ENCODE assay signal across 1 cellular context in genomic region chr2:190759749-190760213, GRCh38.
TF ChIP-seq lines count a peak whose summit lies in the region.

No MANE protein-coding gene starts in this region.

TF ChIP-seq in A549, 52 proteins besides CTCF, POLR2A, EP300 and RAD21 (continued from another document):
- no peak for TF ChIP-seq USF2 (IDR thresholded peaks at IDR 0.05)
- no peak for TF ChIP-seq MYC (IDR thresholded peaks at IDR 0.05; ENCODE audit: borderline replicate concordance, low read length)
- TF ChIP-seq MAFK (IDR thresholded peaks at IDR 0.05; ENCODE audit: partially characterized antibody), result peak; percentile 5
- TF ChIP-seq CHD4 (IDR thresholded peaks at IDR 0.05; ENCODE audit: borderline replicate concordance), result no peak
- TF ChIP-seq ELK1 (IDR thresholded peaks at IDR 0.05; ENCODE audit: low read depth, low read length), result no peak
- no peak for TF ChIP-seq KDM1A (IDR thresholded peaks at IDR 0.05; ENCODE audit: low read depth)
- TF ChIP-seq, protein P1, sequence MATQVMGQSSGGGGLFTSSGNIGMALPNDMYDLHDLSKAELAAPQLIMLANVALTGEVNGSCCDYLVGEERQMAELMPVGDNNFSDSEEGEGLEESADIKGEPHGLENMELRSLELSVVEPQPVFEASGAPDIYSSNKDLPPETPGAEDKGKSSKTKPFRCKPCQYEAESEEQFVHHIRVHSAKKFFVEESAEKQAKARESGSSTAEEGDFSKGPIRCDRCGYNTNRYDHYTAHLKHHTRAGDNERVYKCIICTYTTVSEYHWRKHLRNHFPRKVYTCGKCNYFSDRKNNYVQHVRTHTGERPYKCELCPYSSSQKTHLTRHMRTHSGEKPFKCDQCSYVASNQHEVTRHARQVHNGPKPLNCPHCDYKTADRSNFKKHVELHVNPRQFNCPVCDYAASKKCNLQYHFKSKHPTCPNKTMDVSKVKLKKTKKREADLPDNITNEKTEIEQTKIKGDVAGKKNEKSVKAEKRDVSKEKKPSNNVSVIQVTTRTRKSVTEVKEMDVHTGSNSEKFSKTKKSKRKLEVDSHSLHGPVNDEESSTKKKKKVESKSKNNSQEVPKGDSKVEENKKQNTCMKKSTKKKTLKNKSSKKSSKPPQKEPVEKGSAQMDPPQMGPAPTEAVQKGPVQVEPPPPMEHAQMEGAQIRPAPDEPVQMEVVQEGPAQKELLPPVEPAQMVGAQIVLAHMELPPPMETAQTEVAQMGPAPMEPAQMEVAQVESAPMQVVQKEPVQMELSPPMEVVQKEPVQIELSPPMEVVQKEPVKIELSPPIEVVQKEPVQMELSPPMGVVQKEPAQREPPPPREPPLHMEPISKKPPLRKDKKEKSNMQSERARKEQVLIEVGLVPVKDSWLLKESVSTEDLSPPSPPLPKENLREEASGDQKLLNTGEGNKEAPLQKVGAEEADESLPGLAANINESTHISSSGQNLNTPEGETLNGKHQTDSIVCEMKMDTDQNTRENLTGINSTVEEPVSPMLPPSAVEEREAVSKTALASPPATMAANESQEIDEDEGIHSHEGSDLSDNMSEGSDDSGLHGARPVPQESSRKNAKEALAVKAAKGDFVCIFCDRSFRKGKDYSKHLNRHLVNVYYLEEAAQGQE (IDR thresholded peaks at IDR 0.05), result no peak
- TF ChIP-seq, protein P2, sequence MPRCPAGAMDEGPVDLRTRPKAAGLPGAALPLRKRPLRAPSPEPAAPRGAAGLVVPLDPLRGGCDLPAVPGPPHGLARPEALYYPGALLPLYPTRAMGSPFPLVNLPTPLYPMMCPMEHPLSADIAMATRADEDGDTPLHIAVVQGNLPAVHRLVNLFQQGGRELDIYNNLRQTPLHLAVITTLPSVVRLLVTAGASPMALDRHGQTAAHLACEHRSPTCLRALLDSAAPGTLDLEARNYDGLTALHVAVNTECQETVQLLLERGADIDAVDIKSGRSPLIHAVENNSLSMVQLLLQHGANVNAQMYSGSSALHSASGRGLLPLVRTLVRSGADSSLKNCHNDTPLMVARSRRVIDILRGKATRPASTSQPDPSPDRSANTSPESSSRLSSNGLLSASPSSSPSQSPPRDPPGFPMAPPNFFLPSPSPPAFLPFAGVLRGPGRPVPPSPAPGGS (IDR thresholded peaks at IDR 0.05), result no peak
- TF ChIP-seq HOXB13 (CRISPR knock-in tag; IDR thresholded peaks at IDR 0.05; ENCODE audit: low read depth), result no peak
- TF ChIP-seq BHLHE40 (IDR thresholded peaks at IDR 0.05; ENCODE audit: low read depth, low read length), result no peak
- TF ChIP-seq PHF8 (IDR thresholded peaks at IDR 0.05; ENCODE audit: borderline replicate concordance, low read depth), result no peak
- peak; percentile 91 for TF ChIP-seq JUNB (IDR thresholded peaks at IDR 0.05)
- TF ChIP-seq JUN (IDR thresholded peaks at IDR 0.05), result peak; percentile 36 to 65; a peak in 2 of 5 replicates
- TF ChIP-seq EHF (CRISPR knock-in tag; IDR thresholded peaks at IDR 0.05), result no peak
- TF ChIP-seq FOSL2 (IDR thresholded peaks at IDR 0.05), result peak; percentile 91
- peak; percentile 96 for TF ChIP-seq FOSL2 (CRISPR knock-in tag; IDR thresholded peaks at IDR 0.05)
- no peak for TF ChIP-seq TFCP2L1 (CRISPR knock-in tag; IDR thresholded peaks at IDR 0.05)
- TF ChIP-seq ZNF302 (CRISPR knock-in tag; IDR thresholded peaks at IDR 0.05), result no peak
- no peak for TF ChIP-seq HOXB5 (CRISPR knock-in tag; IDR thresholded peaks at IDR 0.05)
- no peak for TF ChIP-seq TP53 (CRISPR knock-in tag; IDR thresholded peaks at IDR 0.05)
- TF ChIP-seq RNF2 (IDR thresholded peaks at IDR 0.05; ENCODE audit: borderline replicate concordance, low read depth), result no peak
- no peak for TF ChIP-seq ZC3H11A (IDR thresholded peaks at IDR 0.05)
- TF ChIP-seq ZFP36 (IDR thresholded peaks at IDR 0.05; ENCODE audit: borderline replicate concordance, partially characterized antibody), result no peak
- no peak for TF ChIP-seq MAZ (IDR thresholded peaks at IDR 0.05; ENCODE audit: borderline replicate concordance, low read depth, low read length)
- TF ChIP-seq HOXA7 (CRISPR knock-in tag; IDR thresholded peaks at IDR 0.05), result no peak
- no peak for TF ChIP-seq HES2 (IDR thresholded peaks at IDR 0.05)
- TF ChIP-seq GATA3 (IDR thresholded peaks at IDR 0.05; ENCODE audit: borderline replicate concordance), result peak; percentile 69; the same call in 1 of the 2 replicates
- no peak for TF ChIP-seq NR3C1 (IDR thresholded peaks at IDR 0.05)
- TF ChIP-seq HEYL (CRISPR knock-in tag; IDR thresholded peaks at IDR 0.05), result no peak
- TF ChIP-seq, protein P3, sequence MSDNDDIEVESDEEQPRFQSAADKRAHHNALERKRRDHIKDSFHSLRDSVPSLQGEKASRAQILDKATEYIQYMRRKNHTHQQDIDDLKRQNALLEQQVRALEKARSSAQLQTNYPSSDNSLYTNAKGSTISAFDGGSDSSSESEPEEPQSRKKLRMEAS (IDR thresholded peaks at IDR 0.05), result no peak
- TF ChIP-seq EHMT2 (IDR thresholded peaks at IDR 0.05; ENCODE audit: low read depth), result no peak
- no peak for TF ChIP-seq RFX5 (IDR thresholded peaks at IDR 0.05)
- TF ChIP-seq POLR2AphosphoS2 (conservative IDR thresholded peaks at IDR 0.05; ENCODE audit: low read length), result no peak
- no peak for TF ChIP-seq CBX2 (IDR thresholded peaks at IDR 0.05; ENCODE audit: borderline replicate concordance, low read depth)
- no peak for TF ChIP-seq ZSCAN20 (CRISPR knock-in tag; IDR thresholded peaks at IDR 0.05)
- no peak for TF ChIP-seq NFE2L2 (conservative IDR thresholded peaks at IDR 0.05; ENCODE audit: low read length)
- TF ChIP-seq CHD2 (IDR thresholded peaks at IDR 0.05; ENCODE audit: low read length, partially characterized antibody), result no peak
- no peak for TF ChIP-seq ATOH8 (CRISPR knock-in tag; IDR thresholded peaks at IDR 0.05; ENCODE audit: low read depth)
- TF ChIP-seq RCOR1 (IDR thresholded peaks at IDR 0.05; ENCODE audit: low read depth, low read length), result no peak
- TF ChIP-seq FOXS1 (CRISPR knock-in tag; IDR thresholded peaks at IDR 0.05), result no peak
- no peak for TF ChIP-seq HDAC2 (IDR thresholded peaks at IDR 0.05)
- no peak for TF ChIP-seq CBX8 (IDR thresholded peaks at IDR 0.05)
- 0 out of 3 replicates have a peak, but pooled peaks have one; percentile 8 for TF ChIP-seq SMC3 (IDR thresholded peaks at IDR 0.05)
- TF ChIP-seq NPAS2 (CRISPR knock-in tag; IDR thresholded peaks at IDR 0.05; ENCODE audit: borderline replicate concordance), result no peak
- no peak for TF ChIP-seq RARB (CRISPR knock-in tag; IDR thresholded peaks at IDR 0.05)
- no peak for TF ChIP-seq FOSB (CRISPR knock-in tag; IDR thresholded peaks at IDR 0.05)
- no peak for TF ChIP-seq SREBF2 (IDR thresholded peaks at IDR 0.05)
- peak; percentile 73 to 81 for TF ChIP-seq CEBPB (IDR thresholded peaks at IDR 0.05)
- TF ChIP-seq, protein P4, sequence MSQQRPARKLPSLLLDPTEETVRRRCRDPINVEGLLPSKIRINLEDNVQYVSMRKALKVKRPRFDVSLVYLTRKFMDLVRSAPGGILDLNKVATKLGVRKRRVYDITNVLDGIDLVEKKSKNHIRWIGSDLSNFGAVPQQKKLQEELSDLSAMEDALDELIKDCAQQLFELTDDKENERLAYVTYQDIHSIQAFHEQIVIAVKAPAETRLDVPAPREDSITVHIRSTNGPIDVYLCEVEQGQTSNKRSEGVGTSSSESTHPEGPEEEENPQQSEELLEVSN (IDR thresholded peaks at IDR 0.05; ENCODE audit: borderline replicate concordance, low read depth), result no peak
- TF ChIP-seq KDM5A (IDR thresholded peaks at IDR 0.05), result no peak
- TF ChIP-seq ESRRA (IDR thresholded peaks at IDR 0.05; ENCODE audit: borderline replicate concordance, low read length), result no peak
